Comparison of ENCODE assay signal across 26 cellular contexts in the genomic region with DNA sequence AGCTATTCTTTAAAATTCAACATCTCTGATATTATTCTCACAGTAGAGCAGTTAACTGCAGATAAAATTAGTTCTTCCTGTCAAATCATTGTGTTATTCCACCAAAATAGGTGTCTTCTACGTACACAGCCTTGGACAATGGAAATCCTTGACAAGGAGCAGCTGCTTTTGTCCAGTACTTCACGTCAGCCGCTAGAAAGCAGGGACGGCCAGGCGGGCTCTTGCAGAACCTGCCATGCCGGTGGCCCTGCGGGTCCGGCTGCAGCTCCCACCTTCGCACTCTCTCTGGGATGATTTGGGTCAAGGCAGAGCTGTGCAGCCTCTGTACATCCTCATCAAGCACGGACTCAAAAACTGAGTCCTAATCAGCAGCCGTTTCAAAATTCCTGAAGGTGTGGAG. TPM values are rescaled to one million over a fixed set of nuclear protein-coding genes. Genes with fewer than 3 reads are reported as not detected.
DNase-seq lines count a peak whose midpoint lies in the region; ATAC-seq and TF ChIP-seq lines count a peak whose summit lies in the region.
"Had no signal": no experiment of that assay in that cellular context is flagged by ENCODE, and none has a peak within 500 bp of the region (broad histone marks: within the 10 kb centered on the region; RNA-seq: fewer than 3 reads in every experiment).

No MANE protein-coding gene starts in this region.

- H3K36me3 ChIP-seq in ES-I3 (ENCODE audit: insufficient read depth, low read length) (no peaks in the 10 kb centered on the region), HUES64 (ENCODE audit: insufficient read depth, low read length) (no peaks in the 10 kb centered on the region), iPS-18a (ENCODE audit: control insufficient read depth, low read depth, low read length) (no peaks in the 10 kb centered on the region), neural progenitor cell (no peaks in the 10 kb centered on the region), prostate gland (no peaks in the 10 kb centered on the region)
- no peaks in the 10 kb centered on the region for H3K36me3 ChIP-seq in naive thymus-derived CD4-positive, alpha-beta T cell (ENCODE audit: control insufficient read depth in 2 of 3, insufficient read depth in 3 of 3, low read length in 3 of 3)
- H3K36me3 ChIP-seq: BLaER1, MG63 had no signal

- peak; percentile 63 for DNase-seq in neural progenitor cell (ENCODE audit: low spot score)
- DNase-seq in NCI-H146 treated with DMSO at 0.1 percent for 48 hours (lab: John Stamatoyannopoulos, UW; ENCODE audit: unreplicated experiment): no peak
- DNase-seq in naive thymus-derived CD4-positive, alpha-beta T cell: no peak
- no peak for DNase-seq in prostate gland (ENCODE audit: low spot score)
- DNase-seq: CD4-positive, CD25-positive, alpha-beta regulatory T cell; DMS153; IMR-90; KG1; MG63; NCI-H1417; NCI-H1694 treated with DMSO at 0.1 percent for 48 hours; NCI-H2081; NCI-H2227 treated with DMSO at 0.1 percent for 48 hours; NCI-H82; NK-92 treated with Interleukin-12 subunit alpha and Interleukin-12 subunit beta, amount 100 ng/mL, for 24 hours; PC-3; SK-N-SH had no signal

- CTCF ChIA-PET in naive thymus-derived CD4-positive, alpha-beta T cell (lab: Charles Lee): no interaction called here

- no peak for ATAC-seq in naive thymus-derived CD4-positive, alpha-beta T cell
- no peak for ATAC-seq in stimulated activated memory B cell treated with anti-CD40 and anti-IgM and Interleukin-4, amounts not matched to agents 10 μg/mL and 1 μg/mL and 100 μg/mL, for 72 hours
- ATAC-seq: GM12878, PC-3 had no signal

- whole genome bisulfite sequencing in HUES64: 49% methylated on average over 11 of the region's 11 CpGs
- 10% methylated on average over 11 of the region's 11 CpGs for WGBS in prostate gland

- H3F3A ChIP-seq in neural progenitor cell (ENCODE audit: low read depth): peaks cover 8% of the 10 kb centered on the region

- no peaks in the 10 kb centered on the region for H3K79me2 ChIP-seq in neural progenitor cell (ENCODE audit: low read depth)

- peaks cover 8% of the 10 kb centered on the region for H3K9me3 Mint-ChIP-seq in neural progenitor cell
- peaks cover 0 to 6% (median 0%) of the 10 kb centered on the region in 11 donors for H3K9me3 Mint-ChIP-seq in naive thymus-derived CD4-positive, alpha-beta T cell
- peaks cover 2% of the 10 kb centered on the region for H3K9me3 Mint-ChIP-seq in stimulated activated memory B cell treated with anti-CD40 and anti-IgM and Interleukin-4, amounts not matched to agents 10 μg/mL and 1 μg/mL and 100 μg/mL, for 72 hours

- peaks cover 4% of the 10 kb centered on the region for H3K36me3 Mint-ChIP-seq in neural progenitor cell
- no peaks in the 10 kb centered on the region for H3K36me3 Mint-ChIP-seq in naive thymus-derived CD4-positive, alpha-beta T cell
- no peaks in the 10 kb centered on the region for H3K36me3 Mint-ChIP-seq in stimulated activated memory B cell treated with anti-CD40 and anti-IgM and Interleukin-4, amounts not matched to agents 10 μg/mL and 1 μg/mL and 100 μg/mL, for 72 hours
- H3K36me3 Mint-ChIP-seq: CD4-positive, CD25-positive, alpha-beta regulatory T cell had no signal

- TF ChIP-seq CTCF in neural progenitor cell (IDR thresholded peaks at IDR 0.05): no peak
- no peak for TF ChIP-seq CTCF in prostate gland (IDR thresholded peaks at IDR 0.05)

- no peaks in the 10 kb centered on the region for H3K9me3 ChIP-seq in ES-I3 (ENCODE audit: control insufficient read depth, insufficient read depth, low read length)
- no peaks in the 10 kb centered on the region for H3K9me3 ChIP-seq in HUES64 (ENCODE audit: insufficient read depth, low read depth, low read length)
- no peaks in the 10 kb centered on the region for H3K9me3 ChIP-seq in iPS-18a (ENCODE audit: control insufficient read depth, low read depth, low read length)
- no peaks in the 10 kb centered on the region for H3K9me3 ChIP-seq in neural progenitor cell (ENCODE audit: low read depth)
- H3K9me3 ChIP-seq in naive thymus-derived CD4-positive, alpha-beta T cell (ENCODE audit: control insufficient read depth in 2 of 3, low read length in 3 of 3): no peaks in the 10 kb centered on the region
- no peaks in the 10 kb centered on the region for H3K9me3 ChIP-seq in prostate gland
- H3K9me3 ChIP-seq: MG63, SK-N-SH had no signal

- H3K4me3 ChIP-seq in HUES64 (ENCODE audit: low read length): peak overlapping the region; percentile 53
- H3K4me3 ChIP-seq in iPS-18a (ENCODE audit: low read length): peak overlapping the region; percentile 54
- no peak overlapping the region for H3K4me3 ChIP-seq in neural progenitor cell
- no peak overlapping the region for H3K4me3 ChIP-seq in naive thymus-derived CD4-positive, alpha-beta T cell (ENCODE audit: low read length)
- no peak overlapping the region for H3K4me3 ChIP-seq in prostate gland
- H3K4me3 ChIP-seq: BLaER1, GM12878, MG63 had no signal

- H3K9ac ChIP-seq in ES-I3 (ENCODE audit: low read depth, low read length): peak overlapping the region; percentile 63; the same call in 1 of the 2 replicates
- no peak overlapping the region for H3K9ac ChIP-seq in HUES64 (ENCODE audit: low read depth, low read length)
- H3K9ac ChIP-seq in iPS-18a (ENCODE audit: low read length): no peak overlapping the region
- no peak overlapping the region for H3K9ac ChIP-seq in neural progenitor cell
- H3K9ac ChIP-seq: BLaER1, SK-N-SH had no signal

- H3K4me1 ChIP-seq in ES-I3 (ENCODE audit: insufficient read depth, low read length) (peaks cover 5% of the 10 kb centered on the region; the same call in 1 of the 2 replicates), HUES64 (ENCODE audit: insufficient read depth, low read length) (peaks cover 10% of the 10 kb centered on the region; the same call in 1 of the 2 replicates), iPS-18a (ENCODE audit: control insufficient read depth, low read depth, low read length) (peaks cover 17% of the 10 kb centered on the region), neural progenitor cell (no peaks in the 10 kb centered on the region), prostate gland (replicated peaks) (no peaks in the 10 kb centered on the region)
- H3K4me1 ChIP-seq in naive thymus-derived CD4-positive, alpha-beta T cell (ENCODE audit: control insufficient read depth in 2 of 2, insufficient read depth in 2 of 2, low read length in 2 of 2): no peaks in the 10 kb centered on the region
- H3K4me1 ChIP-seq: BLaER1 had no signal

- no peak for TF ChIP-seq POLR2A in prostate gland (IDR thresholded peaks at IDR 0.05)

- H2AFZ ChIP-seq in neural progenitor cell (replicated peaks): no peak overlapping the region

- H3K27ac ChIP-seq in HUES64 (ENCODE audit: low read depth, low read length) (no peak overlapping the region), iPS-18a (ENCODE audit: low read length) (no peak overlapping the region), neural progenitor cell (no peak overlapping the region), prostate gland (no peak overlapping the region)
- H3K27ac ChIP-seq in naive thymus-derived CD4-positive, alpha-beta T cell (ENCODE audit: low read depth, low read length): no peak overlapping the region
- H3K27ac ChIP-seq: BLaER1 had no signal

- intact Hi-C loops in naive thymus-derived CD4-positive, alpha-beta T cell (cut with micrococcal nuclease): no loop called here
- intact Hi-C loops in prostate gland (cut with DNase I): no loop called here

- POLR2A ChIA-PET in naive thymus-derived CD4-positive, alpha-beta T cell (lab: Charles Lee): no interaction called here

- H3K4me2 ChIP-seq in neural progenitor cell: peak overlapping the region; percentile 25
- H3K4me2 ChIP-seq: BLaER1, SK-N-SH had no signal

- H3K27ac Mint-ChIP-seq in neural progenitor cell: no peak overlapping the region
- no peak overlapping the region for H3K27ac Mint-ChIP-seq in naive thymus-derived CD4-positive, alpha-beta T cell
- H3K27ac Mint-ChIP-seq in stimulated activated memory B cell treated with anti-CD40 and anti-IgM and Interleukin-4, amounts not matched to agents 10 μg/mL and 1 μg/mL and 100 μg/mL, for 72 hours: no peak overlapping the region
- H3K27ac Mint-ChIP-seq: CD4-positive, CD25-positive, alpha-beta regulatory T cell had no signal

- H3K27me3 ChIP-seq in HUES64 (ENCODE audit: insufficient read depth, low read length) (peaks cover 84% of the 10 kb centered on the region), iPS-18a (ENCODE audit: control insufficient read depth, insufficient read depth, low read length) (peaks cover 76% of the 10 kb centered on the region), neural progenitor cell (peaks cover 98% of the 10 kb centered on the region), prostate gland (replicated peaks; ENCODE audit: insufficient read depth) (peaks cover 27% of the 10 kb centered on the region)
- no peaks in the 10 kb centered on the region for H3K27me3 ChIP-seq in naive thymus-derived CD4-positive, alpha-beta T cell (ENCODE audit: control insufficient read depth in 2 of 2, insufficient read depth in 2 of 2, low read length in 2 of 2)
- H3K27me3 ChIP-seq: MG63 had no signal

- no peak overlapping the region for H3K4me3 Mint-ChIP-seq in neural progenitor cell
- no peak overlapping the region for H3K4me3 Mint-ChIP-seq in naive thymus-derived CD4-positive, alpha-beta T cell
- no peak overlapping the region for H3K4me3 Mint-ChIP-seq in stimulated activated memory B cell treated with anti-CD40 and anti-IgM and Interleukin-4, amounts not matched to agents 10 μg/mL and 1 μg/mL and 100 μg/mL, for 72 hours
- H3K4me3 Mint-ChIP-seq: CD4-positive, CD25-positive, alpha-beta regulatory T cell had no signal

- H3K27me3 Mint-ChIP-seq in neural progenitor cell (ENCODE audit: insufficient read depth, low read depth): peaks cover 67% of the 10 kb centered on the region
- H3K27me3 Mint-ChIP-seq in naive thymus-derived CD4-positive, alpha-beta T cell: peaks cover 32 to 48% (median 36%) of the 10 kb centered on the region in 5 donors
- H3K27me3 Mint-ChIP-seq in stimulated activated memory B cell treated with anti-CD40 and anti-IgM and Interleukin-4, amounts not matched to agents 10 μg/mL and 1 μg/mL and 100 μg/mL, for 72 hours: peaks cover 64% of the 10 kb centered on the region

- H4K20me1 ChIP-seq in neural progenitor cell (ENCODE audit: low read depth): peaks cover 46% of the 10 kb centered on the region
- H4K20me1 ChIP-seq: BLaER1 had no signal

- H3K4me1 Mint-ChIP-seq in neural progenitor cell: peaks cover 5% of the 10 kb centered on the region
- no peaks in the 10 kb centered on the region for H3K4me1 Mint-ChIP-seq in naive thymus-derived CD4-positive, alpha-beta T cell
- H3K4me1 Mint-ChIP-seq in stimulated activated memory B cell treated with anti-CD40 and anti-IgM and Interleukin-4, amounts not matched to agents 10 μg/mL and 1 μg/mL and 100 μg/mL, for 72 hours: no peaks in the 10 kb centered on the region
- H3K4me1 Mint-ChIP-seq: CD4-positive, CD25-positive, alpha-beta regulatory T cell had no signal

RNA-seq across cellular contexts. Expression of gene FOXI2, which starts 2.2 kb away (rescaled TPM):
- polyA plus RNA-seq in HUES64 (2013, experiment 1 of 2): 0.50 TPM
- 0.38 TPM for polyA plus RNA-seq in HUES64 (2013, experiment 2 of 2)
- total RNA-seq in neural progenitor cell (ENCODE audit: low replicate concordance) (not detected in 2 replicates), prostate gland (under 1 TPM in 1 of 2 donors, not detected in 1; 0.17 TPM)
- total RNA-seq in naive thymus-derived CD4-positive, alpha-beta T cell: under 1 TPM in 1 of 5 experiments, not detected in 4; 0.24 TPM
- not detected for polyA plus RNA-seq in naive thymus-derived CD4-positive, alpha-beta T cell
- total RNA-seq: CD4-positive, CD25-positive, alpha-beta regulatory T cell; GM12878; HT1080; IMR-90; NCI-H460; PC-3 had no signal
- polyA plus RNA-seq: AG04450; CD4-positive, CD25-positive, alpha-beta regulatory T cell; GM12878; IMR-90; SK-N-SH had no signal

Comparison
In these comparisons a context has a peak if more than half of its experiments do, and no peak if none do; other contexts are left out.
1. H3K4me3 ChIP-seq: peak in HUES64 (single experiment) and iPS-18a (single experiment); none in neural progenitor cell (single experiment), naive thymus-derived CD4-positive, alpha-beta T cell (single experiment) and prostate gland (0 of 2).